1 cellular context compared by ENCODE assay signal in genomic region chr5:10283927-10284635, GRCh38.
TF ChIP-seq lines count a peak whose summit lies in the region.

No MANE protein-coding gene starts in this region.

TF ChIP-seq in endothelial cell of umbilical vein, 7 proteins besides CTCF, POLR2A, EP300 and RAD21 (continued from another document):
- TF ChIP-seq MAX (IDR thresholded peaks at IDR 0.05; ENCODE audit: insufficient read depth, insufficient read length) (no peak), EZH2 (IDR thresholded peaks at IDR 0.05; ENCODE audit: borderline replicate concordance, low read depth, low read length, severe bottlenecking) (no peak), POLR2AphosphoS5 (IDR thresholded peaks at IDR 0.05; ENCODE audit: insufficient read depth, low read depth, low read length) (no peak), MYC (IDR thresholded peaks at IDR 0.05; ENCODE audit: low read depth, low read length) (no peak), GATA2 (IDR thresholded peaks at IDR 0.05; ENCODE audit: insufficient read depth, insufficient read length, low read depth, low read length) (no peak), FOS (IDR thresholded peaks at IDR 0.05; ENCODE audit: borderline replicate concordance, insufficient read depth, low read length) (no peak)
